ENCODE assay signal across 1 cellular context in genomic region chr9:135976944-135977343, GRCh38.
TF ChIP-seq lines count a peak whose summit lies in the region.

No MANE protein-coding gene starts in this region.

TF ChIP-seq in GM23338, 12 proteins besides CTCF, POLR2A, EP300 and RAD21 (continued from another document):
- TF ChIP-seq ZNF462 (CRISPR knock-in tag; IDR thresholded peaks at IDR 0.05) (no peak), STAT1 (IDR thresholded peaks at IDR 0.05; ENCODE audit: unreplicated experiment) (no peak)
